In genomic region chr6:62129127-62129526, GRCh38 we compare ENCODE assay signal across 8 cellular contexts.
"Had no signal": no experiment of that assay in that cellular context is flagged by ENCODE, and none has a peak within 500 bp of the region (broad histone marks: within the 10 kb centered on the region; RNA-seq: fewer than 3 reads in every experiment).

No MANE protein-coding gene starts in this region.

- H3K4me2 ChIP-seq: GM23338 had no signal

- H2AFZ ChIP-seq: GM23248, GM23338 had no signal

- H3K4me3 ChIP-seq: GM23248, GM23338, HAP-1 had no signal

- DNase-seq: GM23248, GOT3, H7, H9, HCEC 1CT, HFFc6 had no signal

- H3K9ac ChIP-seq: GM23248 had no signal

- H3K36me3 ChIP-seq: HAP-1 had no signal

- H3K27ac ChIP-seq: GM23248 had no signal

- H3K9me3 ChIP-seq: HAP-1 had no signal
